ENCODE assay signal across 13 cellular contexts in genomic region chr1:18942340-18942739, GRCh38. TPM values are rescaled to one million over a fixed set of nuclear protein-coding genes. Genes with fewer than 3 reads are reported as not detected.
A peak's percentile ranks its signal among the peaks of the same experiment; 100 is the strongest.
DNase-seq lines count a peak whose midpoint lies in the region; ATAC-seq and TF ChIP-seq lines count a peak whose summit lies in the region.
"Had no signal": no experiment of that assay in that cellular context is flagged by ENCODE, and none has a peak within 500 bp of the region (broad histone marks: within the 10 kb centered on the region; RNA-seq: fewer than 3 reads in every experiment).

No MANE protein-coding gene starts in this region.

- TF ChIP-seq CTCF in GM23338 (conservative IDR thresholded peaks at IDR 0.05; ENCODE audit: low read depth in 2 of 2) = no peak
- TF ChIP-seq CTCF in adrenal gland (IDR thresholded peaks at IDR 0.05) = no peak
- no peak for TF ChIP-seq CTCF in foreskin keratinocyte (conservative IDR thresholded peaks at IDR 0.05)
- TF ChIP-seq CTCF in psoas muscle (IDR thresholded peaks at IDR 0.05) = no peak

- no peaks in the 10 kb centered on the region; the same call in 1 of the 2 replicates for H3K79me2 ChIP-seq in GM23338 (replicated peaks; ENCODE audit: insufficient read depth)

- H3K36me3 ChIP-seq in GM23338 (ENCODE audit: insufficient read depth) = no peaks in the 10 kb centered on the region
- H3K36me3 ChIP-seq in adrenal gland (replicated peaks in 1 of 2) = no peaks in the 10 kb centered on the region
- H3K36me3 ChIP-seq in psoas muscle (ENCODE audit: insufficient read depth in 1 of 2, low read depth in 1 of 2) = no peaks in the 10 kb centered on the region
- peaks cover 7% of the 10 kb centered on the region for H3K36me3 ChIP-seq in CD8-positive, alpha-beta memory T cell (ENCODE audit: insufficient read depth, low read length)

- H3K27ac Mint-ChIP-seq in GM23338 = no peak overlapping the region
- no peak overlapping the region for H3K27ac Mint-ChIP-seq in natural killer cell treated with Interleukin-12 subunit alpha and Interleukin-12 subunit beta and Interleukin-15 and Interleukin-18, amount 100 ng/mL, for 72 hours
- H3K27ac Mint-ChIP-seq in CD8-positive, alpha-beta memory T cell = peak overlapping the region in 4 of 8 donors; percentile 80 to 91 (median 86)

- no peaks in the 10 kb centered on the region; the same call in 1 of the 2 replicates for H4K20me1 ChIP-seq in GM23338 (replicated peaks; ENCODE audit: insufficient read depth)

- H3K4me2 ChIP-seq in GM23338 = peak overlapping the region; percentile 29; the same call in 1 of the 2 replicates

- POLR2A ChIA-PET in CD8-positive, alpha-beta memory T cell (lab: Charles Lee) = interaction anchor here (0.7 to 1.5 kb wide), 3 partner anchors 10 to 572 kb away, joined by 3 to 6 read pairs (median 4); no protein-coding TSS in a partner anchor

- peaks cover 5% of the 10 kb centered on the region for H3K27me3 Mint-ChIP-seq in GM23338 (ENCODE audit: insufficient read depth, low read depth, poor library complexity)
- no peaks in the 10 kb centered on the region for H3K27me3 Mint-ChIP-seq in natural killer cell treated with Interleukin-12 subunit alpha and Interleukin-12 subunit beta and Interleukin-15 and Interleukin-18, amount 100 ng/mL, for 72 hours
- no peaks in the 10 kb centered on the region for H3K27me3 Mint-ChIP-seq in CD8-positive, alpha-beta memory T cell

- TF ChIP-seq POLR2A in adrenal gland (IDR thresholded peaks at IDR 0.05) = no peak

- DNase-seq in GM23338 (ENCODE audit: low spot score) (no peak), adrenal gland (no peak), foreskin keratinocyte (no peak), psoas muscle (peak in 1 of 2 donors; percentile 34), NCI-H146 treated with DMSO at 0.1 percent for 48 hours (lab: John Stamatoyannopoulos, UW; ENCODE audit: unreplicated experiment) (no peak), CD1c-positive myeloid dendritic cell (ENCODE audit: extremely low spot score) (no peak)
- DNase-seq in natural killer cell treated with Interleukin-12 subunit alpha and Interleukin-12 subunit beta and Interleukin-15 and Interleukin-18, amount 100 ng/mL, for 72 hours (ENCODE audit: low spot score) = no peak
- DNase-seq in CD8-positive, alpha-beta memory T cell = no peak
- DNase-seq: activated CD4-positive, alpha-beta T cell treated with anti-CD3 and anti-CD28 coated beads, Interleukin-2, amount 50 U/mL, for 48 hours; AML-193; KBM-7; NCI-H1436 treated with DMSO at 0.1 percent for 48 hours had no signal

- H3F3A ChIP-seq in GM23338 (replicated peaks; ENCODE audit: low read depth) = no peaks in the 10 kb centered on the region

- H3K4me1 ChIP-seq in GM23338 (ENCODE audit: insufficient read depth) = peaks cover 11% of the 10 kb centered on the region; the same call in 1 of the 2 replicates
- H3K4me1 ChIP-seq in adrenal gland (replicated peaks in 1 of 2) = peaks cover 39 to 77% of the 10 kb centered on the region in 2 donors
- peaks cover 54% of the 10 kb centered on the region for H3K4me1 ChIP-seq in foreskin keratinocyte
- peaks cover 48% of the 10 kb centered on the region for H3K4me1 ChIP-seq in psoas muscle
- peaks cover 86% of the 10 kb centered on the region for H3K4me1 ChIP-seq in CD8-positive, alpha-beta memory T cell (ENCODE audit: insufficient read depth, low read length)

- intact Hi-C loops in adrenal gland (cut with DNase I) (no loop called here), psoas muscle (cut with DNase I) (no loop called here)

- ATAC-seq in GM23338 (no peak), foreskin keratinocyte (no peak), psoas muscle (no peak)
- no peak for ATAC-seq in natural killer cell treated with Interleukin-12 subunit alpha and Interleukin-12 subunit beta and Interleukin-15 and Interleukin-18, amount 100 ng/mL, for 72 hours
- ATAC-seq: GM12878 had no signal

- H2AFZ ChIP-seq in GM23338 = 0 out of 2 replicates have a peak overlapping the region, but pooled peaks have one; percentile 38

- no peak overlapping the region for H3K4me3 Mint-ChIP-seq in GM23338
- no peak overlapping the region for H3K4me3 Mint-ChIP-seq in natural killer cell treated with Interleukin-12 subunit alpha and Interleukin-12 subunit beta and Interleukin-15 and Interleukin-18, amount 100 ng/mL, for 72 hours
- peak overlapping the region in 1 of 7 donors; percentile 5 for H3K4me3 Mint-ChIP-seq in CD8-positive, alpha-beta memory T cell

- H3K4me3 ChIP-seq in GM23338 = no peak overlapping the region
- H3K4me3 ChIP-seq in adrenal gland = no peak overlapping the region
- H3K4me3 ChIP-seq in psoas muscle = no peak overlapping the region
- H3K4me3 ChIP-seq in CD8-positive, alpha-beta memory T cell (ENCODE audit: low read length) = no peak overlapping the region
- H3K4me3 ChIP-seq: GM12878 had no signal

- 75 to 85% (median 80%) methylated on average over 4 of the region's 4 CpGs for WGBS in adrenal gland, 4 donors
- WGBS in psoas muscle, 3 donors = 85 to 86% (median 85%) methylated on average over 4 of the region's 4 CpGs

- H3K36me3 Mint-ChIP-seq in GM23338 (ENCODE audit: low read depth) = no peaks in the 10 kb centered on the region; the same call in 2 of the 3 replicates
- H3K36me3 Mint-ChIP-seq in natural killer cell treated with Interleukin-12 subunit alpha and Interleukin-12 subunit beta and Interleukin-15 and Interleukin-18, amount 100 ng/mL, for 72 hours = no peaks in the 10 kb centered on the region
- peaks cover 0 to 10% (median 4%) of the 10 kb centered on the region in 3 donors for H3K36me3 Mint-ChIP-seq in CD8-positive, alpha-beta memory T cell

- peaks cover 3% of the 10 kb centered on the region; the same call in 2 of the 3 replicates for H3K9me3 Mint-ChIP-seq in GM23338
- H3K9me3 Mint-ChIP-seq in natural killer cell treated with Interleukin-12 subunit alpha and Interleukin-12 subunit beta and Interleukin-15 and Interleukin-18, amount 100 ng/mL, for 72 hours = no peaks in the 10 kb centered on the region
- no peaks in the 10 kb centered on the region for H3K9me3 Mint-ChIP-seq in CD8-positive, alpha-beta memory T cell

- CTCF ChIA-PET in CD8-positive, alpha-beta memory T cell (lab: Charles Lee) = interaction anchor here (1.3 to 2.7 kb wide), 2 partner anchors 15 to 29 kb away, joined by 6 to 12 read pairs; no protein-coding TSS in a partner anchor

- H3K9me2 ChIP-seq in GM23338 (ENCODE audit: insufficient read depth) = no peaks in the 10 kb centered on the region

- no peaks in the 10 kb centered on the region for H3K27me3 ChIP-seq in GM23338 (ENCODE audit: insufficient read depth)
- no peaks in the 10 kb centered on the region for H3K27me3 ChIP-seq in adrenal gland
- H3K27me3 ChIP-seq in foreskin keratinocyte = no peaks in the 10 kb centered on the region
- H3K27me3 ChIP-seq in psoas muscle (ENCODE audit: insufficient read depth in 3 of 3, low read length in 2 of 3) = no peaks in the 10 kb centered on the region
- H3K27me3 ChIP-seq in CD8-positive, alpha-beta memory T cell (ENCODE audit: insufficient read depth, low read length, poor library complexity, severe bottlenecking) = no peaks in the 10 kb centered on the region

- peaks cover 45% of the 10 kb centered on the region for H3K4me1 Mint-ChIP-seq in GM23338
- peaks cover 46 to 55% of the 10 kb centered on the region in 2 donors for H3K4me1 Mint-ChIP-seq in natural killer cell treated with Interleukin-12 subunit alpha and Interleukin-12 subunit beta and Interleukin-15 and Interleukin-18, amount 100 ng/mL, for 72 hours (ENCODE audit: low read depth in 2 of 2)
- peaks cover 73 to 91% (median 82%) of the 10 kb centered on the region in 3 donors for H3K4me1 Mint-ChIP-seq in CD8-positive, alpha-beta memory T cell

- H3K27ac ChIP-seq in GM23338 (ENCODE audit: low read depth) (0 out of 2 replicates have a peak overlapping the region, but pooled peaks have one; percentile 72), adrenal gland (peak overlapping the region in 4 of 5 donors; percentile 13 to 75 (median 52)), foreskin keratinocyte (peak overlapping the region; percentile 86), psoas muscle (peak overlapping the region; percentile 9)
- no peak overlapping the region for H3K27ac ChIP-seq in CD8-positive, alpha-beta memory T cell (ENCODE audit: low read depth, low read length)

- H3K9me3 ChIP-seq in adrenal gland (replicated peaks in 1 of 3) (no peaks in the 10 kb centered on the region), psoas muscle (no peaks in the 10 kb centered on the region)
- no peaks in the 10 kb centered on the region for H3K9me3 ChIP-seq in CD8-positive, alpha-beta memory T cell (ENCODE audit: low read length)

TF ChIP-seq in GM23338, 12 proteins besides CTCF, POLR2A, EP300 and RAD21:
- TF ChIP-seq EZH2phosphoT487 (IDR thresholded peaks at IDR 0.05; ENCODE audit: unreplicated experiment) (no peak), ZNF331 (CRISPR knock-in tag; IDR thresholded peaks at IDR 0.05; ENCODE audit: low read depth) (no peak)

RNA-seq across cellular contexts. Expression of gene IFFO2, which starts 14.1 kb away (rescaled TPM):
- total RNA-seq in GM23338 (2014; rRNA removed; shearing (Covaris generic)) = 7.5 and 13.2 TPM in 2 replicates
- polyA plus RNA-seq in GM23338 (2016; fragmentation: Nextera tagmentation; extraction: Ambion mirVana) (0.71 and 1.5 TPM in 2 replicates), adrenal gland (10 to 100 TPM in 1 of 3 donors, 1 to 10 TPM in 2; 5.9 to 10.8 (median 9.7) TPM), foreskin keratinocyte (18.3 and 23.6 TPM in 2 replicates), psoas muscle (1 to 10 TPM in 2 of 3 donors, under 1 TPM in 1; 0.94 to 1.9 (median 1.2) TPM)
- total RNA-seq in adrenal gland (10 to 100 TPM; 13.5 to 23.4 (median 17.9) TPM), foreskin keratinocyte (47.5 and 57.3 TPM in 2 replicates), psoas muscle (10 to 100 TPM in 1 of 4 donors, 1 to 10 TPM in 3; 3.7 to 14.0 (median 6.8) TPM)
- total RNA-seq in natural killer cell treated with Interleukin-12 subunit alpha and Interleukin-12 subunit beta and Interleukin-15 and Interleukin-18, amount 100 ng/mL, for 72 hours = 10 to 100 TPM; 23.5 to 44.2 TPM
- total RNA-seq in CD8-positive, alpha-beta memory T cell = 10 to 100 TPM; 33.1 to 37.7 TPM
- 3.2 TPM for polyA plus RNA-seq in CD8-positive, alpha-beta memory T cell

RNA-seq across cellular contexts. Expression of gene ALDH4A1, which starts 40.0 kb away (rescaled TPM):
- 33.8 and 36.9 TPM in 2 replicates for total RNA-seq in GM23338 (2014; rRNA removed; shearing (Covaris generic))
- polyA plus RNA-seq in GM23338 (2016; fragmentation: Nextera tagmentation; extraction: Ambion mirVana) = 11.3 and 13.5 TPM in 2 replicates
- 10 to 100 TPM; 18.1 to 46.9 (median 26.5) TPM for total RNA-seq in adrenal gland
- 10 to 100 TPM; 11.3 to 15.1 (median 12.5) TPM for polyA plus RNA-seq in adrenal gland
- total RNA-seq in foreskin keratinocyte = 26.7 and 33.2 TPM in 2 replicates
- 26.3 and 32.6 TPM in 2 replicates for polyA plus RNA-seq in foreskin keratinocyte
- 10 to 100 TPM; 31.9 to 81.1 (median 47.0) TPM for total RNA-seq in psoas muscle
- 10 to 100 TPM; 19.5 to 28.6 (median 22.7) TPM for polyA plus RNA-seq in psoas muscle
- 1 to 10 TPM; 4.4 to 5.7 TPM for total RNA-seq in natural killer cell treated with Interleukin-12 subunit alpha and Interleukin-12 subunit beta and Interleukin-15 and Interleukin-18, amount 100 ng/mL, for 72 hours
- total RNA-seq in CD8-positive, alpha-beta memory T cell = 1 to 10 TPM; 9.3 to 9.5 TPM
- polyA plus RNA-seq in CD8-positive, alpha-beta memory T cell = 1.4 TPM
